ENCODE assay signal across 13 cellular contexts in the genomic region with DNA sequence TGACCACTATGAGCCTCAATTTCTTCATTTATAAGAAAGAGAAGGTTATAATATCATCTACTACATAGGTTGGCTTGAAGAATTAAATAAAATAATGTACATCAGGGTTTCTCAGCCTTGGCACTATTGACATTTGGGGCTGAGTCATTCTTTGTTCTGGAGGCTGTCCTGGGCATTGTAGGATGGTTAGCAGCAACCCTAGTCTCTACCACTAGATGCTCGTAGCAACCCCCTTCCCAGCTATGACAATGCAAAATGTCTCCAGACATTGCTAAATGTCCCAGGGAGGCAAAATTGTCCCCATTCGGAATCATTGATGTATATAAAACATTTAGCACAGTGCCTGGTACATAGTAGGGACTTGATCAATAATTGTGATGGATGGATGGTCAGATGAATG.
"Had no signal": no experiment of that assay in that cellular context is flagged by ENCODE, and none has a peak within 500 bp of the region (broad histone marks: within the 10 kb centered on the region; RNA-seq: fewer than 3 reads in every experiment).

No MANE protein-coding gene starts in this region.

- H3K27ac Mint-ChIP-seq: activated CD4-positive, alpha-beta T cell treated with anti-CD3 and anti-CD28 coated beads, Interleukin-2, amount 10 ng/mL, durations not matched to agents 7 days and 5 days; activated naive CD4-positive, alpha-beta T cell treated with anti-CD3 and anti-CD28 coated beads, Interleukin-2, amount 50 U/mL, for 24 hours; naive thymus-derived CD8-positive, alpha-beta T cell had no signal

- H3K4me1 Mint-ChIP-seq: activated CD4-positive, alpha-beta T cell treated with anti-CD3 and anti-CD28 coated beads, Interleukin-2, amount 10 ng/mL, durations not matched to agents 7 days and 5 days; activated naive CD4-positive, alpha-beta T cell treated with anti-CD3 and anti-CD28 coated beads, Interleukin-2, amount 50 U/mL, for 24 hours; naive thymus-derived CD8-positive, alpha-beta T cell had no signal

- H3K4me3 ChIP-seq: esophagus muscularis mucosa, lung, right atrium auricular region, smooth muscle cell, tibial nerve had no signal

- DNase-seq: activated CD4-positive, alpha-beta T cell treated with anti-CD3 and anti-CD28 coated beads, Interleukin-2, amount 10 ng/mL, durations not matched to agents 7 days and 5 days; activated CD4-positive, CD25-positive, alpha-beta regulatory T cell; activated effector memory CD4-positive, alpha-beta T cell treated with Interleukin-2 at 50 U/mL for 16 hours; activated T-cell treated with anti-CD3 and anti-CD28 coated beads for 4 hours; glutamatergic neuron; left colon; naive thymus-derived CD8-positive, alpha-beta T cell had no signal

- H3K27me3 ChIP-seq: esophagus muscularis mucosa, right atrium auricular region, tibial nerve had no signal

- H3K4me3 Mint-ChIP-seq: activated CD4-positive, alpha-beta T cell treated with anti-CD3 and anti-CD28 coated beads, Interleukin-2, amount 10 ng/mL, durations not matched to agents 7 days and 5 days; activated naive CD4-positive, alpha-beta T cell treated with anti-CD3 and anti-CD28 coated beads, Interleukin-2, amount 50 U/mL, for 24 hours; naive thymus-derived CD8-positive, alpha-beta T cell had no signal

- H3K9me3 ChIP-seq: esophagus muscularis mucosa, right atrium auricular region, tibial nerve had no signal

- ATAC-seq: left colon; naive thymus-derived CD8-positive, alpha-beta T cell had no signal

- H3K27me3 Mint-ChIP-seq: activated CD4-positive, alpha-beta T cell treated with anti-CD3 and anti-CD28 coated beads, Interleukin-2, amount 10 ng/mL, durations not matched to agents 7 days and 5 days; activated naive CD4-positive, alpha-beta T cell treated with anti-CD3 and anti-CD28 coated beads, Interleukin-2, amount 50 U/mL, for 24 hours; naive thymus-derived CD8-positive, alpha-beta T cell had no signal

- H3K4me1 ChIP-seq: esophagus muscularis mucosa, right atrium auricular region, tibial nerve had no signal

- H3K36me3 ChIP-seq: esophagus muscularis mucosa, right atrium auricular region, tibial nerve had no signal

- H3K27ac ChIP-seq: esophagus muscularis mucosa, right atrium auricular region, tibial nerve had no signal

- H3K9me3 Mint-ChIP-seq: activated CD4-positive, alpha-beta T cell treated with anti-CD3 and anti-CD28 coated beads, Interleukin-2, amount 10 ng/mL, durations not matched to agents 7 days and 5 days; activated naive CD4-positive, alpha-beta T cell treated with anti-CD3 and anti-CD28 coated beads, Interleukin-2, amount 50 U/mL, for 24 hours; naive thymus-derived CD8-positive, alpha-beta T cell had no signal
